ENCODE assay signal across 7 cellular contexts in genomic region chr1:248306740-248307139, GRCh38. TPM values are rescaled to one million over a fixed set of nuclear protein-coding genes. Genes with fewer than 3 reads are reported as not detected.
"Had no signal": no experiment of that assay in that cellular context is flagged by ENCODE, and none has a peak within 500 bp of the region (broad histone marks: within the 10 kb centered on the region; RNA-seq: fewer than 3 reads in every experiment).

No MANE protein-coding gene starts in this region.

RNA-seq across cellular contexts. Expression of gene OR2T12, which starts 3.5 kb away (rescaled TPM):
- total RNA-seq: GM23248, GM23338, H1, H4, H7, H9, HFFc6 had no signal
- polyA plus RNA-seq: GM23248, GM23338, H1 had no signal

RNA-seq across cellular contexts. Expression of gene OR2M7, which starts 17.6 kb away (rescaled TPM):
- total RNA-seq: GM23248, GM23338, H1, H4, H7, H9, HFFc6 had no signal
- polyA plus RNA-seq: GM23248, GM23338, H1 had no signal

RNA-seq across cellular contexts. Expression of gene OR2T33, which starts 29.0 kb away (rescaled TPM):
- total RNA-seq: GM23248, H1, H7, H9 had no signal
- polyA plus RNA-seq: GM23248, H1 had no signal

RNA-seq across cellular contexts. Expression of gene OR14C36, which starts 41.8 kb away (rescaled TPM):
- total RNA-seq: GM23248, GM23338, H1, H4, H7, H9, HFFc6 had no signal
- polyA plus RNA-seq: GM23248, GM23338, H1 had no signal

RNA-seq across cellular contexts. Expression of gene OR2T4, which starts 54.7 kb away (rescaled TPM):
- total RNA-seq: GM23248, GM23338, H1, H4, H7, H9, HFFc6 had no signal
- polyA plus RNA-seq: GM23248, GM23338, H1 had no signal
